Comparison of ENCODE assay signal across 8 cellular contexts in the genomic region with DNA sequence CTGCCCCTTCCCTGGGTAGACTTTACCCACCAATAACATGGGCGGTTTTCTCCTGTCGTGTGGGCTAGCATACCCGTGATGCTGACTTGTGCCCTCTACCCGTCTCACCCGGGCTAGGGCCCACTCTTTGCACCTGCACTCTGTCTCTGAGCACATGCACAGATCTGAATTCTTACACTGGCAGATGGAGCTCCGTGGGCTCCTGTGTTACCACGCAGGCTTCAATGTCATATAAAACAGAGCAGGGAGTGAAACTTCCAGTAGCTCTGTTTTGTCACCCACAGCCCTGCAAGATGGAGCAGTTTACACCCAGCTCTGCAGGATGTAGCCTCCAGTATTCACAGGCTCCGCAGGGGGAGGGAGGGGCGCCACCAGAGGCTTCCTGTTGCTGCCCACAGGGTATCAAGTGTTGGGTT. TPM values are rescaled to one million over a fixed set of nuclear protein-coding genes. Genes with fewer than 3 reads are reported as not detected.
DNase-seq lines count a peak whose midpoint lies in the region; ATAC-seq, FAIRE-seq and TF ChIP-seq lines count a peak whose summit lies in the region.

No MANE protein-coding gene starts in this region.

- no peak overlapping the region for H2AFZ ChIP-seq in K562 (ENCODE audit: low read depth, low read length)

- DNase-seq in GM12865 (ENCODE audit: low read depth) (peak; percentile 68), RWPE1 (ENCODE audit: low spot score) (no peak), K562 (ENCODE audit: extremely low read depth in 1 of 4, low spot score in 3 of 4) (no peak), NCI-H2196 treated with DMSO at 0.1 percent for 48 hours (lab: John Stamatoyannopoulos, UW; ENCODE audit: unreplicated experiment) (no peak), GM10266 (ENCODE audit: extremely low spot score) (no peak), OCI-M2 (lab: John Stamatoyannopoulos, UW; ENCODE audit: unreplicated experiment) (no peak)

- peaks cover 48% of the 10 kb centered on the region; the same call in 2 of the 3 replicates for H3K36me3 ChIP-seq in K562 (ENCODE audit: control insufficient read depth, insufficient read depth, low read length)
- H3K36me3 ChIP-seq in neutrophil, result peaks cover 23% of the 10 kb centered on the region

- H3K4me3 ChIP-seq in GM12865 (ENCODE audit: low read depth, low read length), result peak overlapping the region; percentile 86
- H3K4me3 ChIP-seq in K562, result no peak overlapping the region
- peak overlapping the region; percentile 73 to 74 for H3K4me3 ChIP-seq in neutrophil (ENCODE audit: low read depth in 1 of 2, low read length in 1 of 2)

- intact Hi-C loops in K562 (cut with micrococcal nuclease), result no loop called here

- in situ Hi-C loops in K562 (cut with MboI), result no loop called here

- no peak for TF ChIP-seq POLR2A in K562 (conservative IDR thresholded peaks at IDR 0.05)

- H3K4me1 ChIP-seq in K562 (replicated peaks in 1 of 2; ENCODE audit: control insufficient read depth in 2 of 2, insufficient read depth in 2 of 2, low read length in 2 of 2), result peaks cover 32 to 67% of the 10 kb centered on the region in 2 experiments
- H3K4me1 ChIP-seq in neutrophil (ENCODE audit: control insufficient read depth in 1 of 2, insufficient read depth in 1 of 2, low read depth in 1 of 2, low read length in 1 of 2), result peaks cover 89 to 94% of the 10 kb centered on the region in 2 experiments

- H3K4me2 ChIP-seq in K562 (ENCODE audit: insufficient read depth, low read length), result no peak overlapping the region; the same call in 1 of the 2 replicates

- CTCF ChIA-PET in RWPE1 (lab: Yijun Ruan, JAX) (interaction anchor here (0.6 to 1.4 kb wide), 4 partner anchors 15 to 111 kb away, joined by 4 to 7 read pairs (median 6); no protein-coding TSS in a partner anchor), K562 (lab: Yijun Ruan, JAX; ENCODE audit: low intra/inter-chr PET ratio) (no interaction called here)

- H3K9ac ChIP-seq in K562 (ENCODE audit: insufficient read depth in 1 of 2, low read depth in 2 of 2, low read length in 2 of 2), result peak overlapping the region in 1 of 2 experiments; percentile 95; a peak in 2 of 4 replicates

- no peak for FAIRE-seq in K562 (lab: Jason Lieb, UNC)

- no peak for ATAC-seq in K562
- no peak for ATAC-seq in HG03159 (IDR thresholded peaks at IDR 0.05; ENCODE audit: unreplicated experiment)

- H3K9me3 ChIP-seq in K562 (replicated peaks; ENCODE audit: control insufficient read depth, insufficient read depth, low read depth, low read length), result no peaks in the 10 kb centered on the region
- H3K9me3 ChIP-seq in neutrophil, result no peaks in the 10 kb centered on the region

- no TSS peak for BruUV-seq in K562 (replicated peaks; lab: Mats Ljungman, UMichigan)

- H3K27ac ChIP-seq in RWPE1 (peak overlapping the region; percentile 90), K562 (ENCODE audit: extremely low read depth, low read depth, low read length) (no peak overlapping the region), neutrophil (peak overlapping the region; percentile 94)

- no peaks in the 10 kb centered on the region for H3K9me1 ChIP-seq in K562 (ENCODE audit: control insufficient read depth, insufficient read depth, low read length)

- 81% methylated on average over 9 of the region's 9 CpGs for WGBS in K562 (ENCODE audit: insufficient coverage, low coverage, missing lambda C conversion rate)

- H3K27me3 ChIP-seq in K562 (ENCODE audit: control insufficient read depth in 2 of 2, insufficient read depth in 2 of 2, low read length in 2 of 2), result no peaks in the 10 kb centered on the region
- H3K27me3 ChIP-seq in neutrophil, result no peaks in the 10 kb centered on the region

- POLR2A ChIA-PET in RWPE1 (lab: Yijun Ruan, JAX; ENCODE audit: low non-redundant PET) (interaction anchor here (0.6 kb wide), 1 partner anchor 549 kb away, joined by 3 read pairs; no protein-coding TSS in a partner anchor), K562 (lab: Yijun Ruan, JAX) (interaction anchor here (0.6 to 0.9 kb wide), 3 partner anchors 12 to 232 kb away, joined by 3 to 4 read pairs (median 3); no protein-coding TSS in a partner anchor)

- no peak for TF ChIP-seq CTCF in GM12865 (IDR thresholded peaks at IDR 0.05; ENCODE audit: insufficient read depth, low read depth, low read length, missing control alignments)
- no peak for TF ChIP-seq CTCF in RWPE1 (conservative IDR thresholded peaks at IDR 0.05; ENCODE audit: low read depth)
- TF ChIP-seq CTCF in K562 (IDR thresholded peaks at IDR 0.05 in 2 of 3, conservative IDR thresholded peaks at IDR 0.05 in 1 of 3; ENCODE audit: insufficient read depth in 2 of 3, low read depth in 1 of 3, low read length in 3 of 3), result no peak
- TF ChIP-seq CTCF in neutrophil (IDR thresholded peaks at IDR 0.05), result no peak
- TF ChIP-seq CTCF in GM10266 (IDR thresholded peaks at IDR 0.05; ENCODE audit: control insufficient read depth, insufficient read depth, low read depth, missing control alignments), result no peak

- peaks cover 16% of the 10 kb centered on the region for H4K20me1 ChIP-seq in K562 (replicated peaks; ENCODE audit: control insufficient read depth, insufficient read depth, low read length)

- TF ChIP-seq RAD21 in K562 (CRISPR knock-in tag; conservative IDR thresholded peaks at IDR 0.05 in 1 of 2, IDR thresholded peaks at IDR 0.05 in 1 of 2), result no peak

- TF ChIP-seq EP300 in K562 (IDR thresholded peaks at IDR 0.05; ENCODE audit: low read length), result no peak

- H3K79me2 ChIP-seq in K562 (ENCODE audit: control insufficient read depth, insufficient read depth, low read length), result peaks cover 56% of the 10 kb centered on the region

TF ChIP-seq in K562, 482 proteins besides CTCF, POLR2A, EP300 and RAD21 (continues in another document):
- TF ChIP-seq TCF15 (CRISPR knock-in tag; IDR thresholded peaks at IDR 0.05) (no peak), CREM (IDR thresholded peaks at IDR 0.05; ENCODE audit: low read depth) (no peak)

RNA-seq across cellular contexts. Expression of gene DGKZ, which starts 1.7 kb away (rescaled TPM):
- 71.0 and 248 TPM in 2 replicates for total RNA-seq in K562 (2011; cell fraction: chromatin; rRNA removed; ENCODE audit: low replicate concordance)
- total RNA-seq in K562 (2011; cell fraction: nucleolus; rRNA removed), result 153 and 166 TPM in 2 replicates
- total RNA-seq in K562 (2011; cell fraction: nucleoplasm; rRNA removed), result 88.0 and 98.6 TPM in 2 replicates
- 78.5 and 108 TPM in 2 replicates for total RNA-seq in K562 (2014; rRNA removed)
- 10.9 and 13.6 TPM in 2 replicates for total RNA-seq in K562 (2014; rRNA removed; fragmentation: Illumina TruSeq; extraction: Trizol)
- total RNA-seq in K562 (2015; rRNA removed; fragmentation: Illumina TruSeq; extraction: Trizol), result 44.2 and 47.5 TPM in 2 replicates
- total RNA-seq in K562 (2021), result 87.8 and 100 TPM in 2 replicates
- 28.2 and 49.4 TPM in 2 replicates for polyA plus RNA-seq in K562 (2011; rRNA removed)
- polyA plus RNA-seq in K562 (2011; cell fraction: cytosol; rRNA removed), result 55.4 and 121 TPM in 2 replicates
- 203 and 295 TPM in 2 replicates for polyA plus RNA-seq in K562 (2011; cell fraction: nucleus; rRNA removed)
- polyA plus RNA-seq in K562 (2012), result 64.0 and 103 TPM in 2 replicates
- 48.8 and 66.2 TPM in 2 replicates for polyA plus RNA-seq in K562 (2014; fragmentation: Illumina TruSeq; extraction: Trizol)
- polyA plus RNA-seq in K562 (2014; fragmentation: Nextera tagmentation; extraction: Ambion mirVana), result under 1 TPM; 0.51 to 0.71 TPM
- 73.5 and 77.9 TPM in 2 replicates for polyA plus RNA-seq in K562 (2014; rRNA removed)
- polyA minus RNA-seq in K562 (2011; rRNA and poly(A)+ RNA removed), result 18.5 and 28.5 TPM in 2 replicates
- polyA minus RNA-seq in K562 (2011; cell fraction: cytosol; rRNA and poly(A)+ RNA removed), result 53.9 and 65.8 TPM in 2 replicates
- 59.1 and 64.5 TPM in 2 replicates for polyA minus RNA-seq in K562 (2011; cell fraction: nucleus; rRNA and poly(A)+ RNA removed)

RNA-seq across cellular contexts. Expression of gene MDK, which starts 32.5 kb away (rescaled TPM):
- 91.4 and 271 TPM in 2 replicates for total RNA-seq in K562 (2011; cell fraction: chromatin; rRNA removed; ENCODE audit: low replicate concordance)
- total RNA-seq in K562 (2011; cell fraction: nucleolus; rRNA removed), result 402 and 460 TPM in 2 replicates
- total RNA-seq in K562 (2011; cell fraction: nucleoplasm; rRNA removed), result 333 and 334 TPM in 2 replicates
- total RNA-seq in K562 (2014; rRNA removed), result 478 and 553 TPM in 2 replicates
- total RNA-seq in K562 (2014; rRNA removed; fragmentation: Illumina TruSeq; extraction: Trizol), result 91.5 and 123 TPM in 2 replicates
- total RNA-seq in K562 (2015; rRNA removed; fragmentation: Illumina TruSeq; extraction: Trizol), result 269 and 279 TPM in 2 replicates
- total RNA-seq in K562 (2021), result 396 and 429 TPM in 2 replicates
- 343 and 350 TPM in 2 replicates for polyA plus RNA-seq in K562 (2011; rRNA removed)
- polyA plus RNA-seq in K562 (2011; cell fraction: cytosol; rRNA removed), result 540 and 788 TPM in 2 replicates
- polyA plus RNA-seq in K562 (2011; cell fraction: nucleus; rRNA removed), result 206 and 271 TPM in 2 replicates
- 413 and 460 TPM in 2 replicates for polyA plus RNA-seq in K562 (2012)
- polyA plus RNA-seq in K562 (2014; fragmentation: Illumina TruSeq; extraction: Trizol), result 661 and 667 TPM in 2 replicates
- polyA plus RNA-seq in K562 (2014; fragmentation: Nextera tagmentation; extraction: Ambion mirVana), result 10 to 100 TPM; 20.7 to 61.7 TPM
- polyA plus RNA-seq in K562 (2014; rRNA removed), result 700 and 703 TPM in 2 replicates
- 33.7 and 59.6 TPM in 2 replicates for polyA minus RNA-seq in K562 (2011; rRNA and poly(A)+ RNA removed)
- polyA minus RNA-seq in K562 (2011; cell fraction: cytosol; rRNA and poly(A)+ RNA removed), result 108 and 146 TPM in 2 replicates
- polyA minus RNA-seq in K562 (2011; cell fraction: nucleus; rRNA and poly(A)+ RNA removed), result 24.1 and 38.4 TPM in 2 replicates

RNA-seq across cellular contexts. Expression of gene CHRM4, which starts 42.6 kb away (rescaled TPM):
- total RNA-seq in K562 (2011; cell fraction: chromatin; rRNA removed; ENCODE audit: low replicate concordance), result 1.0 and 3.7 TPM in 2 replicates
- total RNA-seq in K562 (2011; cell fraction: nucleolus; rRNA removed), result 1.6 and 4.0 TPM in 2 replicates
- 1.2 TPM in 2 replicates for total RNA-seq in K562 (2011; cell fraction: nucleoplasm; rRNA removed)
- 0.73 and 1.3 TPM in 2 replicates for total RNA-seq in K562 (2014; rRNA removed)
- total RNA-seq in K562 (2014; rRNA removed; fragmentation: Illumina TruSeq; extraction: Trizol), result 0.19 and 0.22 TPM in 2 replicates
- total RNA-seq in K562 (2015; rRNA removed; fragmentation: Illumina TruSeq; extraction: Trizol), result 0.22 and 0.49 TPM in 2 replicates
- 0.89 and 1.0 TPM in 2 replicates for total RNA-seq in K562 (2021)
- polyA plus RNA-seq in K562 (2011; rRNA removed), result 0.62 and 0.74 TPM in 2 replicates
- 0.84 and 2.3 TPM in 2 replicates for polyA plus RNA-seq in K562 (2011; cell fraction: cytosol; rRNA removed)
- polyA plus RNA-seq in K562 (2011; cell fraction: nucleus; rRNA removed), result 0.60 and 1.5 TPM in 2 replicates
- 0.35 and 0.68 TPM in 2 replicates for polyA plus RNA-seq in K562 (2012)
- 0.40 and 0.76 TPM in 2 replicates for polyA plus RNA-seq in K562 (2014; fragmentation: Illumina TruSeq; extraction: Trizol)
- polyA plus RNA-seq in K562 (2014; fragmentation: Nextera tagmentation; extraction: Ambion mirVana), result not detected
- polyA plus RNA-seq in K562 (2014; rRNA removed), result 0.33 and 0.58 TPM in 2 replicates
- polyA minus RNA-seq in K562 (2011; rRNA and poly(A)+ RNA removed), result 0.42 and 1.1 TPM in 2 replicates
- 1.6 TPM in 1 of 2 replicates, not detected in the other for polyA minus RNA-seq in K562 (2011; cell fraction: cytosol; rRNA and poly(A)+ RNA removed)
- polyA minus RNA-seq in K562 (2011; cell fraction: nucleus; rRNA and poly(A)+ RNA removed), result 0.89 and 2.6 TPM in 2 replicates
